12 cellular contexts compared by ENCODE assay signal in the genomic region with DNA sequence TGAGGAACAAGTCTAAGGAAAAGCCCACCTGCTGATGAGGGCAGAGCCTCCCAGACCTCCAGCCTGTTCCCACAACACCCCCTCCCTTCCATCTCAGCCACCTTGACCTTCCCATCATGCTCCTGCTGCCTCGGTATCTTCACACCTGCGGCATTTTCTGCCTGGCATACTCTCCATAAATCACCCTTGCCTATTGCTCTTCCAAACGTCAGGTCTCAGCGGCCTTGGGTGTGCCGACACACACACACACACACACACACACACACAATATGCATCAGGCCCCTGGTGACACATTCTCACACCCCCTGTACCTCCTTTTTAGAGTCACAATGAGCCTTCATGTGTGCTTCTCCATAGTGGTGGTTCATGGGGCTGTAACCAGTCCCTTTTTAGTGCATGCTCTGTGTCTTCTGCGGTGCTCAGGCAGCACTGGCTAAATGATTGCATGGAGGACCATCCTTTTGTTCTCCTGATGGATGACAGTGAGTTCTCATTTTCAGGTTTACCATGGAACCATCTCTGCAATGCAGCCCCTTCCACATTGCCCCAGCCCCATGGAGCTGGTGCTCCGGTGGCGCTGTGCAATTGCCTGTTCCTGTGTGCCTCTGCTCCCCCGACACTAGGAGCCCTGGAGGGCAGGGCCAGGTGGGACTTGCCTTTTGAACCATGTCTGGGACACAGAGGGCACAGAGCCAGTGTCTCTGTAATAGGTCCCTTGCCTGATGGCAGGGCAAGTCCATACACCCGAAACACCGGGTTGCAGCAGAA. TPM values are rescaled to one million over a fixed set of nuclear protein-coding genes. Genes with fewer than 3 reads are reported as not detected.
DNase-seq lines count a peak whose midpoint lies in the region; ATAC-seq and TF ChIP-seq lines count a peak whose summit lies in the region.
"Had no signal": no experiment of that assay in that cellular context is flagged by ENCODE, and none has a peak within 500 bp of the region (broad histone marks: within the 10 kb centered on the region; RNA-seq: fewer than 3 reads in every experiment).

No MANE protein-coding gene starts in this region.

- H3K9me3 Mint-ChIP-seq in naive B cell: peaks cover 0 to 4% (median 0%) of the 10 kb centered on the region in 7 donors

- peak overlapping the region; percentile 26 to 95 (median 49) for H3K27ac Mint-ChIP-seq in naive B cell

- H3K36me3 Mint-ChIP-seq in naive B cell: no peaks in the 10 kb centered on the region

- TF ChIP-seq CTCF in ascending aorta (IDR thresholded peaks at IDR 0.05) (no peak), tibial artery (IDR thresholded peaks at IDR 0.05) (no peak)

- peaks cover 15 to 25% (median 16%) of the 10 kb centered on the region in 3 donors for H3K4me1 Mint-ChIP-seq in naive B cell

- H3K4me3 ChIP-seq in ascending aorta: no peak overlapping the region
- H3K4me3 ChIP-seq in tibial artery: no peak overlapping the region

- no peaks in the 10 kb centered on the region for H3K9me3 ChIP-seq in ascending aorta
- no peaks in the 10 kb centered on the region for H3K9me3 ChIP-seq in tibial artery
- H3K9me3 ChIP-seq: neutrophil had no signal

- no peaks in the 10 kb centered on the region for H3K27me3 ChIP-seq in ascending aorta
- H3K27me3 ChIP-seq in tibial artery: no peaks in the 10 kb centered on the region

- ATAC-seq in naive B cell (ENCODE audit: low read depth in 2 of 2): no peak

- peak overlapping the region; percentile 37 to 91 (median 76) for H3K4me3 Mint-ChIP-seq in naive B cell

- H3K4me1 ChIP-seq in ascending aorta: peaks cover 6 to 17% of the 10 kb centered on the region in 2 donors
- H3K4me1 ChIP-seq in tibial artery: peaks cover 0 to 62% (median 35%) of the 10 kb centered on the region in 4 donors

- peak; percentile 57 for DNase-seq in activated CD8-positive, alpha-beta memory T cell treated with anti-CD3 and anti-CD28 coated beads for 24 hours
- no peak for DNase-seq in activated CD8-positive, alpha-beta memory T cell treated with anti-CD3 and anti-CD28 coated beads, Interleukin-2, amount 50 U/mL, for 48 hours
- DNase-seq in ascending aorta (ENCODE audit: low spot score in 2 of 2) (peak in 1 of 2 donors; percentile 68), naive B cell (no peak), tibial artery (peak in 1 of 2 donors; percentile 75), NCI-H1105 (lab: John Stamatoyannopoulos, UW) (no peak), OCI-M1 (lab: John Stamatoyannopoulos, UW) (no peak)
- DNase-seq in activated CD4-positive, CD25-positive, alpha-beta regulatory T cell treated with anti-CD3 and anti-CD28 coated beads, Interleukin-2, amount 50 U/mL, for 72 hours: no peak
- DNase-seq: NCI-H2081 treated with DMSO at 0.1 percent for 48 hours; stimulated activated CD4-positive, alpha-beta T cell treated with anti-CD3 and anti-CD28 coated beads, Interleukin-1b, Interleukin-23, amount 100 ng/mL, for 48 hours had no signal

- H3K27ac ChIP-seq in ascending aorta (peak overlapping the region; percentile 99 to 100), tibial artery (peak overlapping the region; percentile 99 to 100)
- H3K27ac ChIP-seq: neutrophil had no signal

- intact Hi-C loops in ascending aorta (cut with DNase I) (no loop called here), tibial artery (cut with DNase I; ENCODE audit: low total_unique reads) (no loop called here)

- peaks cover 6 to 20% (median 8%) of the 10 kb centered on the region in 3 donors for H3K27me3 Mint-ChIP-seq in naive B cell

- H3K36me3 ChIP-seq in ascending aorta (no peaks in the 10 kb centered on the region), tibial artery (peaks cover 0 to 4% (median 0%) of the 10 kb centered on the region in 3 donors)
- H3K36me3 ChIP-seq: neutrophil had no signal

RNA-seq across cellular contexts. Expression of a gene that starts 4.5 kb away (rescaled TPM):
- 882 TPM for total RNA-seq in ascending aorta
- not detected for polyA plus RNA-seq in naive B cell (ENCODE audit: low read depth in 6 of 6)
- total RNA-seq: Daoy had no signal

RNA-seq across cellular contexts. Expression of a gene that starts 14.4 kb away (rescaled TPM):
- total RNA-seq in ascending aorta: 250 TPM
- polyA plus RNA-seq in naive B cell (ENCODE audit: low read depth in 6 of 6): not detected

RNA-seq across cellular contexts. Expression of a gene that starts 15.4 kb away (rescaled TPM):
- total RNA-seq in ascending aorta: 282 TPM
- not detected for polyA plus RNA-seq in naive B cell (ENCODE audit: low read depth in 6 of 6)

RNA-seq across cellular contexts. Expression of a gene that starts 47.3 kb away (rescaled TPM):
- total RNA-seq in ascending aorta: not detected
- not detected for polyA plus RNA-seq in naive B cell (ENCODE audit: low read depth in 6 of 6)
- total RNA-seq: Daoy had no signal
